Comparison of ENCODE assay signal across 8 cellular contexts in the genomic region with DNA sequence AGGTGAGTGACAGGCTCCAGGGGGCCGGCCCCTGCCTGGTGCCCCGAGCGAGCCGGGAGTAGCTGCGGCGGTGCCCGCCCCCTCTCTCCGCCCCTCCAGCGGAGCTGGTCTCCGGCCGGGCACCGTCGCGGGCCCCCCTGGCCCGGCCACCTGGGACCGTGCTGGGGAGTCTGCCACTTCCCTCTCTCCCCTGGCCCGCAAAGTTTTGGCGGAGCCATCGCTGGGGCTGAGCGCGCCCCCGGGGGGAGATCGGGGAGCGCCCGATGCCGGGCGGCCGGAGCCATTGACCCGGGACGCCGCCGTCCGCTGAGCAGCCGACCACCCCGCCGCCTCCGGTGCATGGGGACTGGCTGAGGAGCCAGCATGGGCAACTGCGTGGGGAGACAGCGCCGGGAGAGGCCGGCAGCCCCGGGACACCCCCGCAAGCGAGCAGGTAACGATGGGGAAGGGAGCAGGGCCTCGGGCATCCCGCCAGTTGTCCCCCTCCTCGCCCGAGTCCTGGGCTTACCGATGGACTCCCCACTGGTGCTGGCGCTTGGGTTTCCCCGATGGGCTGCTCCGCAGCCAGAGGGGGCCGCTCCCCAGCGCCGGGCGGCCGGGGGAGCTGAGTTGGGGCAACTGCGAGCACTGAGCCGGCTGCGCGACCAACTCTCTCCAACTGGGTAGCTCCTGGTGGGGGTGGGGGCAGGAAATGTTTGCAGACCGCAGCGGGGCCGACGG. TPM values are rescaled to one million over a fixed set of nuclear protein-coding genes. Genes with fewer than 3 reads are reported as not detected.
DNase-seq lines count a peak whose midpoint lies in the region; ATAC-seq, FAIRE-seq and TF ChIP-seq lines count a peak whose summit lies in the region.

A gene with protein sequence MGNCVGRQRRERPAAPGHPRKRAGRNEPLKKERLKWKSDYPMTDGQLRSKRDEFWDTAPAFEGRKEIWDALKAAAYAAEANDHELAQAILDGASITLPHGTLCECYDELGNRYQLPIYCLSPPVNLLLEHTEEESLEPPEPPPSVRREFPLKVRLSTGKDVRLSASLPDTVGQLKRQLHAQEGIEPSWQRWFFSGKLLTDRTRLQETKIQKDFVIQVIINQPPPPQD (plus strand): TSS at position 84 of the 720 bp plus-strand sequence. CDS start 280 bp downstream, at position 364.

- no peak for FAIRE-seq in HTR-8/SVneo (lab: Jason Lieb, UNC)

- ATAC-seq in GM19324 (IDR thresholded peaks at IDR 0.05; ENCODE audit: low FRiP score, unreplicated experiment) (peak; percentile 0), lower lobe of right lung (peak; percentile 16 to 18), GM19452 (IDR thresholded peaks at IDR 0.05; ENCODE audit: unreplicated experiment) (no peak)

- H3K4me1 ChIP-seq in duodenal mucosa (ENCODE audit: control insufficient read depth in 1 of 2, insufficient read depth in 2 of 2, low read length in 2 of 2): peaks cover 16 to 32% of the 10 kb centered on the region in 2 donors
- peaks cover 62% of the 10 kb centered on the region for H3K4me1 ChIP-seq in lower lobe of right lung

- no peak for TF ChIP-seq CTCF in lower lobe of right lung (IDR thresholded peaks at IDR 0.05)

- peak within 1 kb of the TSS; percentile 98 to 99 for H3K4me3 ChIP-seq in duodenal mucosa (ENCODE audit: low read depth in 1 of 2, low read length in 2 of 2)
- H3K4me3 ChIP-seq in lower lobe of right lung: peak within 1 kb of the TSS; percentile 99

- DNase-seq in HTR-8/SVneo (ENCODE audit: insufficient read length, low spot score): peak; percentile 96
- DNase-seq in activated CD4-positive, alpha-beta T cell treated with anti-CD3 and anti-CD28 coated beads for 4 hours: peak; percentile 29 to 47
- DNase-seq in lower lobe of right lung: peak; percentile 77
- peak in 2 of 3 donors; percentile 1 to 16 for DNase-seq in stimulated activated CD4-positive, alpha-beta T cell treated with anti-CD3 and anti-CD28 coated beads, TNF-alpha, amount 100 ng/mL, for 1 hour (ENCODE audit: low read depth in 3 of 3, low spot score in 1 of 3)
- no peak for DNase-seq in superior temporal gyrus (ENCODE audit: extremely low spot score)

- H3K9me3 ChIP-seq in duodenal mucosa (ENCODE audit: control insufficient read depth in 1 of 2, low read length in 2 of 2) (no peaks in the 10 kb centered on the region), lower lobe of right lung (no peaks in the 10 kb centered on the region)

- intact Hi-C loops in lower lobe of right lung (cut with DNase I): no loop called here

- H3K27me3 ChIP-seq in duodenal mucosa (ENCODE audit: control insufficient read depth in 1 of 2, insufficient read depth in 2 of 2, low read length in 2 of 2) (peaks cover 12 to 13% of the 10 kb centered on the region in 2 donors), lower lobe of right lung (ENCODE audit: low read depth) (no peaks in the 10 kb centered on the region)

- H3K9ac ChIP-seq in duodenal mucosa (ENCODE audit: low read depth in 1 of 2, low read length in 2 of 2): peak within 1 kb of the TSS; percentile 74 to 90

- peak within 1 kb of the TSS; percentile 90 for H3K27ac ChIP-seq in duodenal mucosa (ENCODE audit: low read depth, low read length)
- peak within 1 kb of the TSS; percentile 91 for H3K27ac ChIP-seq in lower lobe of right lung

- no peaks in the 10 kb centered on the region for H3K36me3 ChIP-seq in duodenal mucosa (ENCODE audit: control insufficient read depth in 1 of 2, insufficient read depth in 2 of 2, low read length in 2 of 2)
- H3K36me3 ChIP-seq in lower lobe of right lung: no peaks in the 10 kb centered on the region

RNA-seq across cellular contexts. Expression of the gene that starts here (rescaled TPM):
- 37.7 TPM for total RNA-seq in lower lobe of right lung
